8 cellular contexts compared by ENCODE assay signal in genomic region chr3:58052373-58053273, GRCh38. TPM values are rescaled to one million over a fixed set of nuclear protein-coding genes. Genes with fewer than 3 reads are reported as not detected.
DNase-seq lines count a peak whose midpoint lies in the region; TF ChIP-seq lines count a peak whose summit lies in the region.

No MANE protein-coding gene starts in this region.

- H3K27me3 ChIP-seq in mesenchymal stem cell (ENCODE audit: control insufficient read depth in 1 of 2, insufficient read depth in 1 of 2, low read length in 2 of 2), result no peaks in the 10 kb centered on the region

- peak overlapping the region in 1 of 2 experiments; percentile 14 for H3K23ac ChIP-seq in mesenchymal stem cell (ENCODE audit: low read length in 2 of 2)

- no peak overlapping the region for H2AFZ ChIP-seq in mesenchymal stem cell (ENCODE audit: low read depth, low read length)

- CTCF ChIA-PET in RWPE1 (lab: Yijun Ruan, JAX), result no interaction called here
- CTCF ChIA-PET in HEK293T (lab: Yijun Ruan, JAX), result interaction anchor here (1.3 kb wide), 1 partner anchor 12 kb away, joined by 4 read pairs; no protein-coding TSS in a partner anchor

- H3K4ac ChIP-seq in mesenchymal stem cell (ENCODE audit: low read depth in 1 of 2, low read length in 2 of 2), result peak overlapping the region; percentile 39 to 84

- H4K8ac ChIP-seq in mesenchymal stem cell (ENCODE audit: low read length), result peak overlapping the region; percentile 9

- peak overlapping the region; percentile 32 to 99 for H2BK12ac ChIP-seq in mesenchymal stem cell (ENCODE audit: low read length in 2 of 2)

- TF ChIP-seq CTCF in RWPE1 (conservative IDR thresholded peaks at IDR 0.05; ENCODE audit: low read depth) (no peak), coronary artery (IDR thresholded peaks at IDR 0.05) (no peak)

- H2BK5ac ChIP-seq in mesenchymal stem cell (ENCODE audit: low read depth, low read length, poor library complexity, severe bottlenecking), result peak overlapping the region; percentile 2

- DNase-seq in DMS 273 (lab: John Stamatoyannopoulos, UW; ENCODE audit: unreplicated experiment), result peak; percentile 22
- no peak for DNase-seq in DMS 273 treated with DMSO at 0.1 percent for 48 hours (lab: John Stamatoyannopoulos, UW)
- DNase-seq in RWPE1 (ENCODE audit: low spot score), result peak; percentile 88
- peak; percentile 83 for DNase-seq in coronary artery (ENCODE audit: low spot score)
- peak; percentile 98 for DNase-seq in mesenchymal stem cell
- DNase-seq in stimulated activated CD8-positive, alpha-beta memory T cell treated with anti-CD3 and anti-CD28 coated beads, Interleukin-7, amount 100 ng/mL, for 4 hours (ENCODE audit: low read depth in 2 of 2), result peak; percentile 8 to 18
- no peak for DNase-seq in HEK293T (ENCODE audit: extremely low spot score)
- no peak for DNase-seq in NCI-H446 treated with DMSO at 0.1 percent for 48 hours (lab: John Stamatoyannopoulos, UW)

- peak overlapping the region; percentile 74 for H4K91ac ChIP-seq in mesenchymal stem cell (ENCODE audit: low read length)

- peaks cover 5% of the 10 kb centered on the region for H3K79me1 ChIP-seq in mesenchymal stem cell (replicated peaks; ENCODE audit: low read length, poor library complexity, severe bottlenecking)

- H3K36me3 ChIP-seq in mesenchymal stem cell (ENCODE audit: control insufficient read depth in 1 of 2, insufficient read depth in 2 of 2, low read depth in 1 of 2, low read length in 2 of 2), result peaks cover 0 to 7% of the 10 kb centered on the region in 2 experiments

- H3K27ac ChIP-seq in RWPE1, result peak overlapping the region; percentile 97
- peak overlapping the region; percentile 60 to 89 for H3K27ac ChIP-seq in coronary artery
- H3K27ac ChIP-seq in mesenchymal stem cell (ENCODE audit: low read length, poor library complexity, severe bottlenecking), result peak overlapping the region; percentile 81

- peak overlapping the region; percentile 88 for H2AK5ac ChIP-seq in mesenchymal stem cell (ENCODE audit: low read length, severe bottlenecking)

- peak overlapping the region; percentile 56 for H2BK15ac ChIP-seq in mesenchymal stem cell (ENCODE audit: low read depth, poor library complexity, severe bottlenecking)

- POLR2A ChIA-PET in RWPE1 (lab: Yijun Ruan, JAX; ENCODE audit: low non-redundant PET), result no interaction called here
- POLR2A ChIA-PET in HEK293T (lab: Yijun Ruan, JAX), result interaction anchor here (0.6 to 1.5 kb wide), 3 partner anchors 9 to 100 kb away, joined by 3 to 4 read pairs (median 3); no protein-coding TSS in a partner anchor

- WGBS in mesenchymal stem cell, result 7% methylated on average over 7 of the region's 8 CpGs

- H3K4me3 ChIP-seq in coronary artery, result no peak overlapping the region
- H3K4me3 ChIP-seq in mesenchymal stem cell (ENCODE audit: insufficient read depth in 1 of 2, low read depth in 1 of 2, low read length in 2 of 2), result no peak overlapping the region

- peak overlapping the region in 1 of 2 experiments; percentile 35 for H3K14ac ChIP-seq in mesenchymal stem cell (ENCODE audit: low read length in 2 of 2)

- peak overlapping the region; percentile 47 to 95 for H3K18ac ChIP-seq in mesenchymal stem cell (ENCODE audit: low read depth in 1 of 2, low read length in 2 of 2)

- H2BK120ac ChIP-seq in mesenchymal stem cell (ENCODE audit: low read depth, low read length), result peak overlapping the region; percentile 82

- peaks cover 38% of the 10 kb centered on the region for H3K4me1 ChIP-seq in mesenchymal stem cell (ENCODE audit: control insufficient read depth, insufficient read depth, low read depth, low read length)

- no peaks in the 10 kb centered on the region for H3K9me3 ChIP-seq in mesenchymal stem cell (ENCODE audit: control insufficient read depth, low read length)

- H3K4me2 ChIP-seq in mesenchymal stem cell (ENCODE audit: low read length, poor library complexity, severe bottlenecking), result no peak overlapping the region

- H3K9ac ChIP-seq in mesenchymal stem cell (ENCODE audit: low read length), result peak overlapping the region; percentile 63

TF ChIP-seq in HEK293T, 16 proteins besides CTCF, POLR2A, EP300 and RAD21:
- TF ChIP-seq FOXK2 (IDR thresholded peaks at IDR 0.05), result no peak
- no peak for TF ChIP-seq ELF4 (IDR thresholded peaks at IDR 0.05)
- TF ChIP-seq NFRKB (IDR thresholded peaks at IDR 0.05), result no peak
- TF ChIP-seq LEF1 (IDR thresholded peaks at IDR 0.05; ENCODE audit: borderline replicate concordance), result no peak
- TF ChIP-seq FOXM1 (IDR thresholded peaks at IDR 0.05; ENCODE audit: borderline replicate concordance), result no peak
- TF ChIP-seq CTBP1 (IDR thresholded peaks at IDR 0.05; ENCODE audit: borderline replicate concordance), result no peak
- no peak for TF ChIP-seq L3MBTL2 (conservative IDR thresholded peaks at IDR 0.05)
- no peak for TF ChIP-seq ARNT (IDR thresholded peaks at IDR 0.05)
- TF ChIP-seq PKNOX1 (IDR thresholded peaks at IDR 0.05), result no peak
- TF ChIP-seq FOXA1 (IDR thresholded peaks at IDR 0.05), result no peak
- no peak for TF ChIP-seq SUZ12 (IDR thresholded peaks at IDR 0.05)
- no peak for TF ChIP-seq ZNF384 (IDR thresholded peaks at IDR 0.05)
- no peak for TF ChIP-seq HDGF (IDR thresholded peaks at IDR 0.05; ENCODE audit: borderline replicate concordance)
- no peak for TF ChIP-seq TARDBP (IDR thresholded peaks at IDR 0.05)
- TF ChIP-seq BHLHE40 (IDR thresholded peaks at IDR 0.05; ENCODE audit: borderline replicate concordance), result no peak
- no peak for TF ChIP-seq SP1 (IDR thresholded peaks at IDR 0.05)

RNA-seq across cellular contexts. Expression of gene FLNB, which starts 44.4 kb away (rescaled TPM):
- 55.8 TPM for polyA plus RNA-seq in mesenchymal stem cell (2013, experiment 1 of 2)
- polyA plus RNA-seq in mesenchymal stem cell (2013, experiment 2 of 2), result 47.9 TPM

Comparison
In these comparisons a context has a peak if more than half of its experiments do, and no peak if none do; other contexts are left out.
1. DNase-seq: peak in DMS 273 (single experiment), RWPE1 (single experiment), coronary artery (single experiment), mesenchymal stem cell (single experiment) and stimulated activated CD8-positive, alpha-beta memory T cell treated with anti-CD3 and anti-CD28 coated beads, Interleukin-7, amount 100 ng/mL, for 4 hours (2 of 2); none in DMS 273 treated with DMSO at 0.1 percent for 48 hours (single experiment), HEK293T (single experiment) and NCI-H446 treated with DMSO at 0.1 percent for 48 hours (single experiment).
2. Peak in every context shown above with its lines, with median percentiles within 50 percentile points of each other: H3K27ac ChIP-seq.